In genomic region chr16:15993541-15993940, GRCh38 we compare ENCODE assay signal across 21 cellular contexts. TPM values are rescaled to one million over a fixed set of nuclear protein-coding genes. Genes with fewer than 3 reads are reported as not detected.
DNase-seq lines count a peak whose midpoint lies in the region; FAIRE-seq and TF ChIP-seq lines count a peak whose summit lies in the region.
"Had no signal": no experiment of that assay in that cellular context is flagged by ENCODE, and none has a peak within 500 bp of the region (broad histone marks: within the 10 kb centered on the region; RNA-seq: fewer than 3 reads in every experiment).

No MANE protein-coding gene starts in this region.

- H3K27ac ChIP-seq in OCI-LY1 (ENCODE audit: low read depth, low read length, poor library complexity, severe bottlenecking) (peak overlapping the region; percentile 57), endothelial cell of umbilical vein (ENCODE audit: insufficient read depth, low read depth, low read length) (peak overlapping the region; percentile 84)

- H3K4me2 ChIP-seq in OCI-LY1 (ENCODE audit: low read length): no peak overlapping the region
- no peak overlapping the region for H3K4me2 ChIP-seq in endothelial cell of umbilical vein (ENCODE audit: insufficient read depth, low read length)

- peak; percentile 19 for DNase-seq in activated CD4-positive, alpha-beta memory T cell treated with anti-CD3 and anti-CD28 coated beads for 36 hours
- DNase-seq in activated CD4-positive, alpha-beta memory T cell treated with anti-CD3 and anti-CD28 coated beads, Interleukin-2, amount 10 ng/mL, durations not matched to agents 7 days and 5 days: no peak
- no peak for DNase-seq in endothelial cell of umbilical vein (ENCODE audit: low read depth, low spot score)
- no peak for DNase-seq in kidney tubule cell (ENCODE audit: low spot score)
- no peak for DNase-seq in NCI-H226
- no peak for DNase-seq in NCI-H187 (lab: John Stamatoyannopoulos, UW)
- DNase-seq: 8988T; activated CD4-positive, alpha-beta T cell treated with anti-CD3 and anti-CD28 coated beads for 48 hours; CD4-positive, alpha-beta T cell; DMS79; endodermal cell; H9; KG1; NCI-H1092; NCI-H774; stimulated activated CD4-positive, alpha-beta T cell treated with anti-CD3 and anti-CD28 coated beads, Interleukin-4, amount 100 ng/mL, for 1 hour had no signal

- no peak overlapping the region for H3K4me3 ChIP-seq in OCI-LY1 (ENCODE audit: low read depth, low read length, poor library complexity, severe bottlenecking)
- H3K4me3 ChIP-seq in endothelial cell of umbilical vein (replicated peaks in 1 of 3; ENCODE audit: insufficient read depth in 1 of 3, low read depth in 1 of 3, low read length in 3 of 3): no peak overlapping the region

- H3K27me3 Mint-ChIP-seq in activated CD4-positive, alpha-beta memory T cell treated with anti-CD3 and anti-CD28 coated beads for 36 hours: no peaks in the 10 kb centered on the region
- no peaks in the 10 kb centered on the region for H3K27me3 Mint-ChIP-seq in activated CD4-positive, alpha-beta memory T cell treated with anti-CD3 and anti-CD28 coated beads, Interleukin-2, amount 10 ng/mL, durations not matched to agents 7 days and 5 days
- H3K27me3 Mint-ChIP-seq in stimulated activated naive CD8-positive, alpha-beta T cell treated with anti-CD3 and anti-CD28 coated beads, Interleukin-15, Interleukin-2, amounts not matched to agents 100 ng/mL and 50 ng/mL, for 24 hours: no peaks in the 10 kb centered on the region
- H3K27me3 Mint-ChIP-seq: CD4-positive, alpha-beta T cell; central memory CD8-positive, alpha-beta T cell had no signal

- H3K27ac Mint-ChIP-seq in activated CD4-positive, alpha-beta memory T cell treated with anti-CD3 and anti-CD28 coated beads for 36 hours: no peak overlapping the region
- no peak overlapping the region for H3K27ac Mint-ChIP-seq in activated CD4-positive, alpha-beta memory T cell treated with anti-CD3 and anti-CD28 coated beads, Interleukin-2, amount 10 ng/mL, durations not matched to agents 7 days and 5 days
- H3K27ac Mint-ChIP-seq in stimulated activated naive CD8-positive, alpha-beta T cell treated with anti-CD3 and anti-CD28 coated beads, Interleukin-15, Interleukin-2, amounts not matched to agents 100 ng/mL and 50 ng/mL, for 24 hours: peak overlapping the region; percentile 70
- H3K27ac Mint-ChIP-seq: CD4-positive, alpha-beta T cell; endodermal cell had no signal

- no peaks in the 10 kb centered on the region for H3K9me3 Mint-ChIP-seq in activated CD4-positive, alpha-beta memory T cell treated with anti-CD3 and anti-CD28 coated beads for 36 hours
- no peaks in the 10 kb centered on the region for H3K9me3 Mint-ChIP-seq in activated CD4-positive, alpha-beta memory T cell treated with anti-CD3 and anti-CD28 coated beads, Interleukin-2, amount 10 ng/mL, durations not matched to agents 7 days and 5 days
- H3K9me3 Mint-ChIP-seq in stimulated activated naive CD8-positive, alpha-beta T cell treated with anti-CD3 and anti-CD28 coated beads, Interleukin-15, Interleukin-2, amounts not matched to agents 100 ng/mL and 50 ng/mL, for 24 hours: no peaks in the 10 kb centered on the region
- H3K9me3 Mint-ChIP-seq: CD4-positive, alpha-beta T cell; central memory CD8-positive, alpha-beta T cell; endodermal cell; H9 had no signal

- BruUV-seq in endothelial cell of umbilical vein (replicated peaks; lab: Mats Ljungman, UMichigan): no TSS peak

- dilution Hi-C loops in endothelial cell of umbilical vein (cut with MboI; ENCODE audit: extremely low pct_ligation_motif_present, low sequenced_read_pairs): no loop called here

- TF ChIP-seq CTCF in OCI-LY1 (IDR thresholded peaks at IDR 0.05; ENCODE audit: low read length): no peak
- no peak for TF ChIP-seq CTCF in endothelial cell of umbilical vein (IDR thresholded peaks at IDR 0.05; ENCODE audit: extremely low read depth in 1 of 2, insufficient read depth in 1 of 2, low read depth in 1 of 2, low read length in 2 of 2)

- H3K79me2 ChIP-seq in OCI-LY1 (ENCODE audit: insufficient read depth, low read length): peaks cover 32% of the 10 kb centered on the region
- H3K79me2 ChIP-seq in endothelial cell of umbilical vein (ENCODE audit: control insufficient read depth, insufficient read depth, low read length): peaks cover 72% of the 10 kb centered on the region

- H3K9ac ChIP-seq in OCI-LY1 (ENCODE audit: low read length) (no peak overlapping the region), endothelial cell of umbilical vein (replicated peaks; ENCODE audit: extremely low read depth, insufficient read depth, low read length) (no peak overlapping the region)

- H3K4me3 Mint-ChIP-seq in activated CD4-positive, alpha-beta memory T cell treated with anti-CD3 and anti-CD28 coated beads for 36 hours: no peak overlapping the region
- H3K4me3 Mint-ChIP-seq in activated CD4-positive, alpha-beta memory T cell treated with anti-CD3 and anti-CD28 coated beads, Interleukin-2, amount 10 ng/mL, durations not matched to agents 7 days and 5 days: no peak overlapping the region
- H3K4me3 Mint-ChIP-seq in stimulated activated naive CD8-positive, alpha-beta T cell treated with anti-CD3 and anti-CD28 coated beads, Interleukin-15, Interleukin-2, amounts not matched to agents 100 ng/mL and 50 ng/mL, for 24 hours: no peak overlapping the region
- H3K4me3 Mint-ChIP-seq: CD4-positive, alpha-beta T cell; central memory CD8-positive, alpha-beta T cell; endodermal cell; H9 had no signal

- CTCF ChIA-PET in activated CD4-positive, alpha-beta memory T cell treated with anti-CD3 and anti-CD28 coated beads for 36 hours (lab: Charles Lee): interaction anchor here (1.2 kb wide), 1 partner anchor 33 kb away, joined by 3 read pairs; no protein-coding TSS in a partner anchor
- CTCF ChIA-PET in activated CD4-positive, alpha-beta memory T cell treated with anti-CD3 and anti-CD28 coated beads, Interleukin-2, amount 10 ng/mL, durations not matched to agents 7 days and 5 days (lab: Charles Lee): no interaction called here
- CTCF ChIA-PET in endothelial cell of umbilical vein (lab: Charles Lee): interaction anchor here (1.1 kb wide), 1 partner anchor 29 kb away, joined by 3 read pairs; no protein-coding TSS in a partner anchor

- no peaks in the 10 kb centered on the region for H3K27me3 ChIP-seq in OCI-LY1 (ENCODE audit: insufficient read depth, low read length)
- H3K27me3 ChIP-seq in endothelial cell of umbilical vein (ENCODE audit: control insufficient read depth in 2 of 2, insufficient read depth in 2 of 2, low read length in 2 of 2): no peaks in the 10 kb centered on the region

- FAIRE-seq in endothelial cell of umbilical vein (lab: Jason Lieb, UNC): no peak
- FAIRE-seq: GM19239, TTC549 had no signal

- no peaks in the 10 kb centered on the region for H3K9me1 ChIP-seq in endothelial cell of umbilical vein (replicated peaks; ENCODE audit: control insufficient read depth, extremely low read depth, insufficient read depth, low read length)

- no peak for TF ChIP-seq POLR2A in endothelial cell of umbilical vein (IDR thresholded peaks at IDR 0.05; ENCODE audit: low read depth, low read length)

- H3K9me3 ChIP-seq in OCI-LY1 (ENCODE audit: low read length) (no peaks in the 10 kb centered on the region), endothelial cell of umbilical vein (replicated peaks; ENCODE audit: control insufficient read depth, insufficient read depth, low read length) (no peaks in the 10 kb centered on the region)

- H2AFZ ChIP-seq in OCI-LY1 (ENCODE audit: low read length): no peak overlapping the region
- H2AFZ ChIP-seq in endothelial cell of umbilical vein (ENCODE audit: low read depth, low read length): no peak overlapping the region

- intact Hi-C loops in activated CD4-positive, alpha-beta memory T cell treated with anti-CD3 and anti-CD28 coated beads for 36 hours (cut with micrococcal nuclease): no loop called here
- intact Hi-C loops in endothelial cell of umbilical vein (cut with micrococcal nuclease): no loop called here

- H3K4me1 Mint-ChIP-seq in activated CD4-positive, alpha-beta memory T cell treated with anti-CD3 and anti-CD28 coated beads for 36 hours (ENCODE audit: low read depth): peaks cover 41% of the 10 kb centered on the region
- peaks cover 16% of the 10 kb centered on the region for H3K4me1 Mint-ChIP-seq in activated CD4-positive, alpha-beta memory T cell treated with anti-CD3 and anti-CD28 coated beads, Interleukin-2, amount 10 ng/mL, durations not matched to agents 7 days and 5 days
- peaks cover 62% of the 10 kb centered on the region for H3K4me1 Mint-ChIP-seq in stimulated activated naive CD8-positive, alpha-beta T cell treated with anti-CD3 and anti-CD28 coated beads, Interleukin-15, Interleukin-2, amounts not matched to agents 100 ng/mL and 50 ng/mL, for 24 hours (ENCODE audit: low read depth)

- no peaks in the 10 kb centered on the region for H3F3A ChIP-seq in OCI-LY1 (ENCODE audit: insufficient read depth, low read length)

- peaks cover 15% of the 10 kb centered on the region for H3K36me3 Mint-ChIP-seq in activated CD4-positive, alpha-beta memory T cell treated with anti-CD3 and anti-CD28 coated beads for 36 hours
- H3K36me3 Mint-ChIP-seq in activated CD4-positive, alpha-beta memory T cell treated with anti-CD3 and anti-CD28 coated beads, Interleukin-2, amount 10 ng/mL, durations not matched to agents 7 days and 5 days (ENCODE audit: low read depth): peaks cover 17% of the 10 kb centered on the region
- peaks cover 15% of the 10 kb centered on the region for H3K36me3 Mint-ChIP-seq in stimulated activated naive CD8-positive, alpha-beta T cell treated with anti-CD3 and anti-CD28 coated beads, Interleukin-15, Interleukin-2, amounts not matched to agents 100 ng/mL and 50 ng/mL, for 24 hours (ENCODE audit: low read depth)

- H3K36me3 ChIP-seq in OCI-LY1 (ENCODE audit: insufficient read depth, low read length) (peaks cover 33% of the 10 kb centered on the region), endothelial cell of umbilical vein (ENCODE audit: control insufficient read depth in 2 of 2, extremely low read depth in 1 of 2, insufficient read depth in 2 of 2, low read length in 2 of 2) (no peaks in the 10 kb centered on the region)

- H4K20me1 ChIP-seq in OCI-LY1 (ENCODE audit: insufficient read depth, low read length): no peaks in the 10 kb centered on the region
- H4K20me1 ChIP-seq in endothelial cell of umbilical vein (replicated peaks; ENCODE audit: control insufficient read depth, extremely low read depth, insufficient read depth, low read length): no peaks in the 10 kb centered on the region

- H3K4me1 ChIP-seq in OCI-LY1 (ENCODE audit: insufficient read depth, low read length, severe bottlenecking) (peaks cover 86% of the 10 kb centered on the region), endothelial cell of umbilical vein (ENCODE audit: control insufficient read depth, extremely low read depth, insufficient read depth, low read length) (peaks cover 57% of the 10 kb centered on the region)

- no peaks in the 10 kb centered on the region for H3K9me2 ChIP-seq in OCI-LY1 (ENCODE audit: low read depth, low read length)

- POLR2A ChIA-PET in activated CD4-positive, alpha-beta memory T cell treated with anti-CD3 and anti-CD28 coated beads for 36 hours (lab: Charles Lee): interaction anchor here (0.5 to 0.6 kb wide), 2 partner anchors 16 to 33 kb away, joined by 3 read pairs; no protein-coding TSS in a partner anchor
- POLR2A ChIA-PET in activated CD4-positive, alpha-beta memory T cell treated with anti-CD3 and anti-CD28 coated beads, Interleukin-2, amount 10 ng/mL, durations not matched to agents 7 days and 5 days (lab: Charles Lee): no interaction called here
- POLR2A ChIA-PET in endothelial cell of umbilical vein (lab: Charles Lee): no interaction called here

RNA-seq across cellular contexts. Expression of gene ABCC1, which starts 44.1 kb away (rescaled TPM):
- total RNA-seq in activated CD4-positive, alpha-beta memory T cell treated with anti-CD3 and anti-CD28 coated beads for 36 hours: 10 to 100 TPM; 49.1 to 50.3 TPM
- 10 to 100 TPM; 41.4 to 44.2 TPM for total RNA-seq in activated CD4-positive, alpha-beta memory T cell treated with anti-CD3 and anti-CD28 coated beads, Interleukin-2, amount 10 ng/mL, durations not matched to agents 7 days and 5 days
- total RNA-seq in endothelial cell of umbilical vein: 71.4 and 89.2 TPM in 2 replicates
- 46.1 and 53.8 TPM in 2 replicates for polyA plus RNA-seq in endothelial cell of umbilical vein
- polyA plus RNA-seq in endothelial cell of umbilical vein (2011; cell fraction: cytosol; rRNA removed): 36.6 and 39.1 TPM in 2 replicates
- 116 and 138 TPM in 2 replicates for polyA plus RNA-seq in endothelial cell of umbilical vein (2011; cell fraction: nucleus; rRNA removed)
- polyA plus RNA-seq in endothelial cell of umbilical vein (2012): 62.5 and 78.6 TPM in 2 replicates
- 184 and 195 TPM in 2 replicates for polyA minus RNA-seq in endothelial cell of umbilical vein
- polyA minus RNA-seq in endothelial cell of umbilical vein (2011; cell fraction: cytosol; rRNA and poly(A)+ RNA removed): 23.8 TPM
- 124 and 158 TPM in 2 replicates for polyA minus RNA-seq in endothelial cell of umbilical vein (2011; cell fraction: nucleus; rRNA and poly(A)+ RNA removed)
